12 cellular contexts compared by ENCODE assay signal in genomic region chr14:68935761-68936209, GRCh38. TPM values are rescaled to one million over a fixed set of nuclear protein-coding genes. Genes with fewer than 3 reads are reported as not detected.
DNase-seq lines count a peak whose midpoint lies in the region; ATAC-seq, FAIRE-seq and TF ChIP-seq lines count a peak whose summit lies in the region.
"Had no signal": no experiment of that assay in that cellular context is flagged by ENCODE, and none has a peak within 500 bp of the region (broad histone marks: within the 10 kb centered on the region; RNA-seq: fewer than 3 reads in every experiment).

No MANE protein-coding gene starts in this region.

- H3K9me3 ChIP-seq in HepG2 (ENCODE audit: low read length) = no peaks in the 10 kb centered on the region

- TF ChIP-seq EP300 in HepG2 (IDR thresholded peaks at IDR 0.05; ENCODE audit: low read depth in 2 of 2, low read length in 2 of 2) = no peak
- no peak for TF ChIP-seq EP300 in HepG2 (CRISPR knock-in tag; IDR thresholded peaks at IDR 0.05; ENCODE audit: borderline replicate concordance)

- H3K4me2 ChIP-seq in HepG2 (ENCODE audit: low read depth, low read length) = no peak overlapping the region

- H3K9ac ChIP-seq in HepG2 (ENCODE audit: insufficient read depth, low read depth, low read length) = no peak overlapping the region

- CTCF ChIA-PET in HepG2 (lab: Yijun Ruan, JAX; ENCODE audit: low intra/inter-chr PET ratio, low total read pairs) = no interaction called here

- peak overlapping the region; percentile 39 for H3K4me3 ChIP-seq in coronary artery
- H3K4me3 ChIP-seq in HepG2 (replicated peaks in 1 of 3; ENCODE audit: insufficient read depth in 1 of 3, low read depth in 2 of 3, low read length in 3 of 3) = no peak overlapping the region
- H3K4me3 ChIP-seq in skin epidermis = no peak overlapping the region
- H3K4me3 ChIP-seq: SK-N-MC had no signal

- H3K4me1 ChIP-seq in HepG2 (ENCODE audit: insufficient read depth, low read length) = peaks cover 68% of the 10 kb centered on the region

- H3K36me3 ChIP-seq in HepG2 (replicated peaks in 1 of 2; ENCODE audit: control insufficient read depth in 1 of 2, insufficient read depth in 2 of 2, low read length in 2 of 2) = peaks cover 16 to 20% of the 10 kb centered on the region in 2 experiments; a peak in 4 of 5 replicates

- POLR2A ChIA-PET in HepG2 (lab: Yijun Ruan, JAX) = no interaction called here

- TF ChIP-seq RAD21 in HepG2 (CRISPR knock-in tag; IDR thresholded peaks at IDR 0.05) = no peak

- no peaks in the 10 kb centered on the region for H3K27me3 ChIP-seq in HepG2 (ENCODE audit: control insufficient read depth in 1 of 2, insufficient read depth in 2 of 2, low read length in 2 of 2)

- no peak for FAIRE-seq in HepG2 (lab: Jason Lieb, UNC)

- no TSS peak for BruUV-seq in HepG2 (replicated peaks; lab: Mats Ljungman, UMichigan)

- 81% methylated on average over 5 of the region's 6 CpGs for WGBS in HepG2 (ENCODE audit: low lambda C conversion rate)

- TF ChIP-seq POLR2A in HepG2 (IDR thresholded peaks at IDR 0.05; ENCODE audit: insufficient read depth in 1 of 2, low read depth in 2 of 2, low read length in 2 of 2) = no peak

- in situ Hi-C loops in HepG2 (cut with HindIII; ENCODE audit: extremely low pct_ligation_motif_present, low pct_unique_long_range_greater_than_20kb) = no loop called here

- DNase-seq in HuH-7 (ENCODE audit: low spot score) = peak; percentile 29
- DNase-seq in coronary artery (ENCODE audit: low spot score) = no peak
- DNase-seq in HepG2 (ENCODE audit: low spot score) = no peak
- DNase-seq in NOMO-1 treated with dmso at 0.1 percent for 144 hours (lab: John Stamatoyannopoulos, UW; ENCODE audit: unreplicated experiment) = no peak
- DNase-seq: DMS79, HCEC 1CT, NCI-H1694 had no signal

- ATAC-seq in HepG2 (no peak), HG02970 (IDR thresholded peaks at IDR 0.05; ENCODE audit: low FRiP score, unreplicated experiment) (no peak), GM21528 (IDR thresholded peaks at IDR 0.05; ENCODE audit: low FRiP score, unreplicated experiment) (no peak), HG03442 (IDR thresholded peaks at IDR 0.05; ENCODE audit: unreplicated experiment) (no peak)

- peaks cover 89% of the 10 kb centered on the region for H3K79me2 ChIP-seq in HepG2 (ENCODE audit: insufficient read depth, low read length)

- TF ChIP-seq CTCF in coronary artery (IDR thresholded peaks at IDR 0.05) (no peak), HepG2 (CRISPR knock-in tag; IDR thresholded peaks at IDR 0.05) (no peak)

- peak overlapping the region; percentile 81 to 92 for H3K27ac ChIP-seq in coronary artery
- H3K27ac ChIP-seq in HepG2 (ENCODE audit: extremely low read length, insufficient read depth, low read length) = no peak overlapping the region
- peak overlapping the region in 19 of 21 experiments; percentile 10 to 81 (median 68) for H3K27ac ChIP-seq in skin epidermis
- H3K27ac ChIP-seq: SK-N-MC had no signal

- intact Hi-C loops in HepG2 (cut with micrococcal nuclease; ENCODE audit: unreplicated experiment) = no loop called here

- H2AFZ ChIP-seq in HepG2 (ENCODE audit: low read length) = no peak overlapping the region

- peaks cover 9% of the 10 kb centered on the region; the same call in 1 of the 2 replicates for H4K20me1 ChIP-seq in HepG2 (ENCODE audit: insufficient read depth, low read length)

TF ChIP-seq in HepG2, 621 proteins besides CTCF, POLR2A, EP300 and RAD21:
- TF ChIP-seq ZNF780A (CRISPR knock-in tag; IDR thresholded peaks at IDR 0.05) (no peak), ZBTB33 (CRISPR knock-in tag; IDR thresholded peaks at IDR 0.05) (peak; percentile 73; the same call in 1 of the 2 replicates), ZNF781 (CRISPR knock-in tag; IDR thresholded peaks at IDR 0.05; ENCODE audit: borderline replicate concordance, not compliant biosample characterization) (no peak), ZNF317 (CRISPR knock-in tag; IDR thresholded peaks at IDR 0.05) (0 out of 2 replicates have a peak, but pooled peaks have one; percentile 20), ZNF687 (CRISPR knock-in tag; IDR thresholded peaks at IDR 0.05) (0 out of 2 replicates have a peak, but pooled peaks have one; percentile 12)

RNA-seq across cellular contexts. Expression of gene ACTN1, which starts 43.3 kb away (rescaled TPM):
- 58.6 and 62.4 TPM in 2 replicates for total RNA-seq in HepG2 (2016; rRNA removed; fragmentation: Illumina TruSeq; extraction: Trizol)
- total RNA-seq in HepG2 (2016; cell fraction: cytosol; rRNA removed; fragmentation: Illumina TruSeq; extraction: Trizol; ENCODE audit: low read depth) = 9.6 and 10.7 TPM in 2 replicates
- total RNA-seq in HepG2 (2016; cell fraction: insoluble cytoplasmic fraction; rRNA removed; fragmentation: Illumina TruSeq; extraction: Trizol) = 55.0 and 63.6 TPM in 2 replicates
- total RNA-seq in HepG2 (2016; cell fraction: membrane; rRNA removed; fragmentation: Illumina TruSeq; extraction: Trizol) = 25.2 and 28.3 TPM in 2 replicates
- 62.9 and 75.6 TPM in 2 replicates for total RNA-seq in HepG2 (2016; cell fraction: nucleus; rRNA removed; fragmentation: Illumina TruSeq; extraction: Trizol)
- 152 and 162 TPM in 2 replicates for polyA plus RNA-seq in HepG2 (2011; rRNA removed)
- 97.7 and 136 TPM in 2 replicates for polyA plus RNA-seq in HepG2 (2011; cell fraction: cytosol; rRNA removed)
- 162 and 195 TPM in 2 replicates for polyA plus RNA-seq in HepG2 (2011; cell fraction: nucleus; rRNA removed)
- 109 and 118 TPM in 2 replicates for polyA plus RNA-seq in HepG2 (2012)
- 8.0 and 10.4 TPM in 2 replicates for polyA plus RNA-seq in HepG2 (2016; cell fraction: cytosol; fragmentation: Illumina TruSeq; extraction: Trizol; ENCODE audit: low read depth)
- polyA plus RNA-seq in HepG2 (2016; cell fraction: insoluble cytoplasmic fraction; fragmentation: Illumina TruSeq; extraction: Trizol; ENCODE audit: low read depth) = 67.9 and 88.1 TPM in 2 replicates
- polyA plus RNA-seq in HepG2 (2016; cell fraction: membrane; fragmentation: Illumina TruSeq; extraction: Trizol; ENCODE audit: low read depth) = 15.3 and 18.8 TPM in 2 replicates
- polyA plus RNA-seq in HepG2 (2016; cell fraction: nucleus; fragmentation: Illumina TruSeq; extraction: Trizol; ENCODE audit: insufficient read depth, low read depth) = 91.6 and 93.8 TPM in 2 replicates
- 144 and 214 TPM in 2 replicates for polyA minus RNA-seq in HepG2 (2011; rRNA and poly(A)+ RNA removed; ENCODE audit: low replicate concordance)
- 167 and 168 TPM in 2 replicates for polyA minus RNA-seq in HepG2 (2011; cell fraction: cytosol; rRNA and poly(A)+ RNA removed)
- 119 and 126 TPM in 2 replicates for polyA minus RNA-seq in HepG2 (2011; cell fraction: nucleus; rRNA and poly(A)+ RNA removed)
